In the genomic region with DNA sequence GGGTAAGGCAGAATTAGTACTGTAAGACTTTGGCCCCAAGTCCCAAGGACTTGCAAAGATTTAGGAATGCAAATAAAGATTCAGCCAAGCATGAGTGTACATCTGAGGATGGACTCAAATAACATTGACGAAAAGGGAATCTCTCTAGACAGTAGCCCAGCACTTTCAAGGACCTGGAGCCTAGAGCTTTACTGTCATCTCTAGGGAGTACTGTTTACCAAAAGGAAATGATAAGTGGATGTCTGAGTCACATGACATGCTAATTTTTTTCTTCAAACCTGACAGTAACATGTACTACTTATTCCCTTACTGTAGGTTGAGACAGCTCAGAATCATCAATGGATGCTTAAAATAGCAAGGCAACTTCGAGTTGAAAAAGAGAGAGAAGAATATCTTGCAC, we compare ENCODE assay signal across 12 cellular contexts. TPM values are rescaled to one million over a fixed set of nuclear protein-coding genes. Genes with fewer than 3 reads are reported as not detected.
DNase-seq lines count a peak whose midpoint lies in the region; ATAC-seq, FAIRE-seq and TF ChIP-seq lines count a peak whose summit lies in the region.
"Had no signal": no experiment of that assay in that cellular context is flagged by ENCODE, and none has a peak within 500 bp of the region (broad histone marks: within the 10 kb centered on the region; RNA-seq: fewer than 3 reads in every experiment).

No MANE protein-coding gene starts in this region.

- H3K27ac ChIP-seq in K562 (ENCODE audit: extremely low read depth, low read depth, low read length), result no peak overlapping the region
- H3K27ac ChIP-seq in ovary, result peak overlapping the region in 1 of 2 donors; percentile 14
- H3K27ac ChIP-seq: HL-60, parathyroid adenoma had no signal

- H3K4me1 ChIP-seq in K562 (replicated peaks in 1 of 2; ENCODE audit: control insufficient read depth in 2 of 2, insufficient read depth in 2 of 2, low read length in 2 of 2), result peaks cover 0 to 8% of the 10 kb centered on the region in 2 experiments; a peak in 2 of 5 replicates
- H3K4me1 ChIP-seq in ovary (ENCODE audit: insufficient read depth), result peaks cover 4% of the 10 kb centered on the region
- H3K4me1 ChIP-seq: parathyroid adenoma had no signal

- H3K4me3 ChIP-seq in K562, result no peak overlapping the region
- H3K4me3 ChIP-seq in ovary, result no peak overlapping the region

- TF ChIP-seq RAD21 in K562 (CRISPR knock-in tag; conservative IDR thresholded peaks at IDR 0.05 in 1 of 2, IDR thresholded peaks at IDR 0.05 in 1 of 2), result no peak

- H3K79me2 ChIP-seq in K562 (ENCODE audit: control insufficient read depth, insufficient read depth, low read length), result no peaks in the 10 kb centered on the region
- H3K79me2 ChIP-seq: parathyroid adenoma had no signal

- ATAC-seq in K562 (peak; percentile 92), HG03378 (IDR thresholded peaks at IDR 0.05; ENCODE audit: unreplicated experiment) (no peak), GM21825 (IDR thresholded peaks at IDR 0.05; ENCODE audit: unreplicated experiment) (no peak)

- TF ChIP-seq CTCF in D721Med (IDR thresholded peaks at IDR 0.05; ENCODE audit: insufficient read depth, missing control alignments) (no peak), K562 (IDR thresholded peaks at IDR 0.05 in 2 of 3, conservative IDR thresholded peaks at IDR 0.05 in 1 of 3; ENCODE audit: insufficient read depth in 2 of 3, low read depth in 1 of 3, low read length in 3 of 3) (no peak), nephron progenitor cell (IDR thresholded peaks at IDR 0.05) (no peak), ovary (IDR thresholded peaks at IDR 0.05) (no peak)

- intact Hi-C loops in K562 (cut with micrococcal nuclease), result no loop called here
- intact Hi-C loops in ovary (cut with DNase I), result no loop called here

- no peak for TF ChIP-seq POLR2A in K562 (conservative IDR thresholded peaks at IDR 0.05)
- TF ChIP-seq POLR2A in ovary (IDR thresholded peaks at IDR 0.05), result no peak

- POLR2A ChIA-PET in K562 (lab: Yijun Ruan, JAX), result interaction anchor here (0.7 to 1.6 kb wide), 4 partner anchors 11 to 218 kb away, joined by 3 to 4 read pairs (median 4); partner anchors contain the start of gene IFT81

- H3K9ac ChIP-seq in K562 (ENCODE audit: insufficient read depth in 1 of 2, low read depth in 2 of 2, low read length in 2 of 2), result no peak overlapping the region
- H3K9ac ChIP-seq: parathyroid adenoma had no signal

- no peaks in the 10 kb centered on the region for H3K9me3 Mint-ChIP-seq in nephron progenitor cell
- H3K9me3 Mint-ChIP-seq: activated CD4-positive, alpha-beta T cell treated with anti-CD3 and anti-CD28 coated beads, Interleukin-2, amount 10 ng/mL, durations not matched to agents 24 days and 14 days had no signal

- no peak overlapping the region for H3K4me2 ChIP-seq in K562 (ENCODE audit: insufficient read depth, low read length)

- no peak for DNase-seq in D721Med (ENCODE audit: insufficient read length, low spot score)
- peak; percentile 23 for DNase-seq in LHCN-M2 (ENCODE audit: low read depth)
- peak in 2 of 4 experiments; percentile 29 to 36 for DNase-seq in K562 (ENCODE audit: extremely low read depth in 1 of 4, low spot score in 3 of 4)
- DNase-seq in nephron progenitor cell, result no peak
- no peak for DNase-seq in ovary
- no peak for DNase-seq in HUDEP-2 (lab: John Stamatoyannopoulos, UW; ENCODE audit: unreplicated experiment in 76 of 76)
- DNase-seq: activated CD4-positive, alpha-beta T cell treated with anti-CD3 and anti-CD28 coated beads, Interleukin-2, amount 10 ng/mL, durations not matched to agents 24 days and 14 days had no signal

- no TSS peak for BruUV-seq in K562 (replicated peaks; lab: Mats Ljungman, UMichigan)

- H3K4me1 Mint-ChIP-seq in nephron progenitor cell, result no peaks in the 10 kb centered on the region

- H2AFZ ChIP-seq in K562 (ENCODE audit: low read depth, low read length), result peak overlapping the region; percentile 11; the same call in 1 of the 2 replicates
- H2AFZ ChIP-seq: parathyroid adenoma had no signal

- in situ Hi-C loops in K562 (cut with MboI), result no loop called here

- H3K27ac Mint-ChIP-seq in nephron progenitor cell, result peak overlapping the region; percentile 87
- H3K27ac Mint-ChIP-seq: activated CD4-positive, alpha-beta T cell treated with anti-CD3 and anti-CD28 coated beads, Interleukin-2, amount 10 ng/mL, durations not matched to agents 24 days and 14 days had no signal

- H3K4me3 Mint-ChIP-seq in nephron progenitor cell, result no peak overlapping the region
- H3K4me3 Mint-ChIP-seq: activated CD4-positive, alpha-beta T cell treated with anti-CD3 and anti-CD28 coated beads, Interleukin-2, amount 10 ng/mL, durations not matched to agents 24 days and 14 days had no signal

- H3K27me3 Mint-ChIP-seq in nephron progenitor cell (ENCODE audit: low read depth, poor library complexity), result no peaks in the 10 kb centered on the region
- H3K27me3 Mint-ChIP-seq: activated CD4-positive, alpha-beta T cell treated with anti-CD3 and anti-CD28 coated beads, Interleukin-2, amount 10 ng/mL, durations not matched to agents 24 days and 14 days had no signal

- H3K9me1 ChIP-seq in K562 (ENCODE audit: control insufficient read depth, insufficient read depth, low read length), result no peaks in the 10 kb centered on the region

- H4K20me1 ChIP-seq in K562 (replicated peaks; ENCODE audit: control insufficient read depth, insufficient read depth, low read length), result no peaks in the 10 kb centered on the region

- H3K9me3 ChIP-seq in K562 (replicated peaks; ENCODE audit: control insufficient read depth, insufficient read depth, low read depth, low read length) (no peaks in the 10 kb centered on the region), ovary (no peaks in the 10 kb centered on the region)

- H3K27me3 ChIP-seq in K562 (ENCODE audit: control insufficient read depth in 2 of 2, insufficient read depth in 2 of 2, low read length in 2 of 2), result no peaks in the 10 kb centered on the region
- H3K27me3 ChIP-seq in ovary, result no peaks in the 10 kb centered on the region

- no peak for TF ChIP-seq EP300 in K562 (IDR thresholded peaks at IDR 0.05; ENCODE audit: low read length)
- TF ChIP-seq EP300 in ovary (IDR thresholded peaks at IDR 0.05), result no peak

- CTCF ChIA-PET in K562 (lab: Yijun Ruan, JAX; ENCODE audit: low intra/inter-chr PET ratio), result no interaction called here

- peaks cover 70% of the 10 kb centered on the region for H3K36me3 Mint-ChIP-seq in nephron progenitor cell (ENCODE audit: low read depth)

- peak; percentile 16 for FAIRE-seq in D721Med (lab: Jason Lieb, UNC)
- FAIRE-seq in K562 (lab: Jason Lieb, UNC), result peak; percentile 55
- FAIRE-seq: urothelium cell line had no signal

- 12% methylated on average over 2 of the region's 2 CpGs for WGBS in K562 (ENCODE audit: insufficient coverage, low coverage, missing lambda C conversion rate)
- WGBS in ovary, 3 donors, result 4 to 7% (median 6%) methylated on average over 2 of the region's 2 CpGs

- H3K36me3 ChIP-seq in K562 (ENCODE audit: control insufficient read depth, insufficient read depth, low read length) (no peaks in the 10 kb centered on the region), ovary (no peaks in the 10 kb centered on the region)

TF ChIP-seq in K562, 482 proteins besides CTCF, POLR2A, EP300 and RAD21 (continues in another document):
- no peak for TF ChIP-seq STAT5A (IDR thresholded peaks at IDR 0.05; ENCODE audit: borderline replicate concordance, low read length)
- TF ChIP-seq TOE1 (IDR thresholded peaks at IDR 0.05; ENCODE audit: borderline replicate concordance), result peak; percentile 95
- TF ChIP-seq TOE1 (CRISPR knock-in tag; IDR thresholded peaks at IDR 0.05; ENCODE audit: borderline replicate concordance, low read depth), result no peak
- TF ChIP-seq, protein P1, sequence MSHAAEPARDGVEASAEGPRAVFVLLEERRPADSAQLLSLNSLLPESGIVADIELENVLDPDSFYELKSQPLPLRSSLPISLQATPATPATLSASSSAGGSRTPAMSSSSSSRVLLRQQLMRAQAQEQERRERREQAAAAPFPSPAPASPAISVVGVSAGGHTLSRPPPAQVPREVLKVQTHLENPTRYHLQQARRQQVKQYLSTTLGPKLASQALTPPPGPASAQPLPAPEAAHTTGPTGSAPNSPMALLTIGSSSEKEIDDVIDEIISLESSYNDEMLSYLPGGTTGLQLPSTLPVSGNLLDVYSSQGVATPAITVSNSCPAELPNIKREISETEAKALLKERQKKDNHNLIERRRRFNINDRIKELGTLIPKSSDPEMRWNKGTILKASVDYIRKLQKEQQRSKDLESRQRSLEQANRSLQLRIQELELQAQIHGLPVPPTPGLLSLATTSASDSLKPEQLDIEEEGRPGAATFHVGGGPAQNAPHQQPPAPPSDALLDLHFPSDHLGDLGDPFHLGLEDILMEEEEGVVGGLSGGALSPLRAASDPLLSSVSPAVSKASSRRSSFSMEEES (CRISPR knock-in tag; IDR thresholded peaks at IDR 0.05), result peak; percentile 97
- TF ChIP-seq ZNF133 (CRISPR knock-in tag; IDR thresholded peaks at IDR 0.05), result no peak
- TF ChIP-seq ZNF324 (CRISPR knock-in tag; IDR thresholded peaks at IDR 0.05), result no peak
- no peak for TF ChIP-seq JUND (IDR thresholded peaks at IDR 0.05; ENCODE audit: borderline replicate concordance, low read depth, low read length)
- peak; percentile 40; the same call in 1 of the 3 replicates for TF ChIP-seq JUND (tag; IDR thresholded peaks at IDR 0.05; ENCODE audit: borderline replicate concordance, low read depth, low read length)
- no peak for TF ChIP-seq GABPB2 (CRISPR knock-in tag; conservative IDR thresholded peaks at IDR 0.05)
- peak; percentile 44; the same call in 1 of the 2 replicates for TF ChIP-seq BHLHE40 (IDR thresholded peaks at IDR 0.05; ENCODE audit: low read length)

RNA-seq across cellular contexts. Expression of gene IFT81, which starts 10.9 kb away (rescaled TPM):
- total RNA-seq in LHCN-M2 (2014; rRNA removed), result 15.5 and 16.9 TPM in 2 replicates
- polyA plus RNA-seq in LHCN-M2 (2012), result 4.1 TPM
- total RNA-seq in K562 (2011; cell fraction: chromatin; rRNA removed; ENCODE audit: low replicate concordance), result 5.5 and 19.3 TPM in 2 replicates
- 2.5 and 4.1 TPM in 2 replicates for total RNA-seq in K562 (2011; cell fraction: nucleolus; rRNA removed)
- 5.0 and 8.4 TPM in 2 replicates for total RNA-seq in K562 (2011; cell fraction: nucleoplasm; rRNA removed)
- 6.1 and 7.6 TPM in 2 replicates for total RNA-seq in K562 (2014; rRNA removed)
- total RNA-seq in K562 (2014; rRNA removed; fragmentation: Illumina TruSeq; extraction: Trizol), result 9.1 and 11.2 TPM in 2 replicates
- total RNA-seq in K562 (2015; rRNA removed; fragmentation: Illumina TruSeq; extraction: Trizol), result 8.7 and 8.9 TPM in 2 replicates
- total RNA-seq in K562 (2021), result 6.7 and 7.2 TPM in 2 replicates
- polyA plus RNA-seq in K562 (2011; rRNA removed), result 6.6 and 9.8 TPM in 2 replicates
- 1.4 and 1.7 TPM in 2 replicates for polyA plus RNA-seq in K562 (2011; cell fraction: cytosol; rRNA removed)
- polyA plus RNA-seq in K562 (2011; cell fraction: nucleus; rRNA removed), result 5.2 and 7.1 TPM in 2 replicates
- 6.8 and 8.2 TPM in 2 replicates for polyA plus RNA-seq in K562 (2012)
- 7.9 and 8.3 TPM in 2 replicates for polyA plus RNA-seq in K562 (2014; fragmentation: Illumina TruSeq; extraction: Trizol)
- polyA plus RNA-seq in K562 (2014; fragmentation: Nextera tagmentation; extraction: Ambion mirVana), result 1 to 10 TPM; 2.8 to 5.0 TPM
- polyA plus RNA-seq in K562 (2014; rRNA removed), result 8.7 and 11.9 TPM in 2 replicates
- 5.4 and 7.1 TPM in 2 replicates for polyA minus RNA-seq in K562 (2011; rRNA and poly(A)+ RNA removed)
- 3.0 and 4.2 TPM in 2 replicates for polyA minus RNA-seq in K562 (2011; cell fraction: cytosol; rRNA and poly(A)+ RNA removed)
- polyA minus RNA-seq in K562 (2011; cell fraction: nucleus; rRNA and poly(A)+ RNA removed), result 3.6 and 7.2 TPM in 2 replicates
- total RNA-seq in ovary, result 10 to 100 TPM; 15.5 to 22.3 (median 18.4) TPM
- 10 to 100 TPM; 10.4 to 12.1 TPM for polyA plus RNA-seq in ovary
